In the genomic region with DNA sequence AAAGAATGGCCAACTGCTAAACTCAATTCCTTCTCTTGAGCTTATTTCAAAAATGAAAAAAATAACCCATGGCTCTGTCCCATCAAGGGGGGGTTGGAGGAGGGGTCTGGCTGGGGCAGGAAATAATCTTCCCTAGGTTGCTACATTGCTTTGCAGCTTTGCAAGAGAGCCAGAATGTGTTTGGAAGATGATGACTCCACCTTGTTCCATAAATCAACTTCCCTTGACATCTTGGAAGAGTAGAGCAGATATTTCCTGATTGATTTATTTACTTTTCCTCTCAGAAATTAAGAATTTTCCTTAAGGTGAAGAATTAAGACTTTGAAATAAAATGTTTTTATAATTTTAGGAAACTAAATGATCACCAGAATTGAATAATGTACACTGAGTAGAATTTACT, we compare ENCODE assay signal across 1 cellular context.
TF ChIP-seq lines count a peak whose summit lies in the region.

No MANE protein-coding gene starts in this region.

TF ChIP-seq in GM23338, 12 proteins besides CTCF, POLR2A, EP300 and RAD21 (continued from another document):
- TF ChIP-seq, protein P1, sequence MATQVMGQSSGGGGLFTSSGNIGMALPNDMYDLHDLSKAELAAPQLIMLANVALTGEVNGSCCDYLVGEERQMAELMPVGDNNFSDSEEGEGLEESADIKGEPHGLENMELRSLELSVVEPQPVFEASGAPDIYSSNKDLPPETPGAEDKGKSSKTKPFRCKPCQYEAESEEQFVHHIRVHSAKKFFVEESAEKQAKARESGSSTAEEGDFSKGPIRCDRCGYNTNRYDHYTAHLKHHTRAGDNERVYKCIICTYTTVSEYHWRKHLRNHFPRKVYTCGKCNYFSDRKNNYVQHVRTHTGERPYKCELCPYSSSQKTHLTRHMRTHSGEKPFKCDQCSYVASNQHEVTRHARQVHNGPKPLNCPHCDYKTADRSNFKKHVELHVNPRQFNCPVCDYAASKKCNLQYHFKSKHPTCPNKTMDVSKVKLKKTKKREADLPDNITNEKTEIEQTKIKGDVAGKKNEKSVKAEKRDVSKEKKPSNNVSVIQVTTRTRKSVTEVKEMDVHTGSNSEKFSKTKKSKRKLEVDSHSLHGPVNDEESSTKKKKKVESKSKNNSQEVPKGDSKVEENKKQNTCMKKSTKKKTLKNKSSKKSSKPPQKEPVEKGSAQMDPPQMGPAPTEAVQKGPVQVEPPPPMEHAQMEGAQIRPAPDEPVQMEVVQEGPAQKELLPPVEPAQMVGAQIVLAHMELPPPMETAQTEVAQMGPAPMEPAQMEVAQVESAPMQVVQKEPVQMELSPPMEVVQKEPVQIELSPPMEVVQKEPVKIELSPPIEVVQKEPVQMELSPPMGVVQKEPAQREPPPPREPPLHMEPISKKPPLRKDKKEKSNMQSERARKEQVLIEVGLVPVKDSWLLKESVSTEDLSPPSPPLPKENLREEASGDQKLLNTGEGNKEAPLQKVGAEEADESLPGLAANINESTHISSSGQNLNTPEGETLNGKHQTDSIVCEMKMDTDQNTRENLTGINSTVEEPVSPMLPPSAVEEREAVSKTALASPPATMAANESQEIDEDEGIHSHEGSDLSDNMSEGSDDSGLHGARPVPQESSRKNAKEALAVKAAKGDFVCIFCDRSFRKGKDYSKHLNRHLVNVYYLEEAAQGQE (IDR thresholded peaks at IDR 0.05; ENCODE audit: unreplicated experiment), result no peak
